33 cellular contexts compared by ENCODE assay signal in the genomic region with DNA sequence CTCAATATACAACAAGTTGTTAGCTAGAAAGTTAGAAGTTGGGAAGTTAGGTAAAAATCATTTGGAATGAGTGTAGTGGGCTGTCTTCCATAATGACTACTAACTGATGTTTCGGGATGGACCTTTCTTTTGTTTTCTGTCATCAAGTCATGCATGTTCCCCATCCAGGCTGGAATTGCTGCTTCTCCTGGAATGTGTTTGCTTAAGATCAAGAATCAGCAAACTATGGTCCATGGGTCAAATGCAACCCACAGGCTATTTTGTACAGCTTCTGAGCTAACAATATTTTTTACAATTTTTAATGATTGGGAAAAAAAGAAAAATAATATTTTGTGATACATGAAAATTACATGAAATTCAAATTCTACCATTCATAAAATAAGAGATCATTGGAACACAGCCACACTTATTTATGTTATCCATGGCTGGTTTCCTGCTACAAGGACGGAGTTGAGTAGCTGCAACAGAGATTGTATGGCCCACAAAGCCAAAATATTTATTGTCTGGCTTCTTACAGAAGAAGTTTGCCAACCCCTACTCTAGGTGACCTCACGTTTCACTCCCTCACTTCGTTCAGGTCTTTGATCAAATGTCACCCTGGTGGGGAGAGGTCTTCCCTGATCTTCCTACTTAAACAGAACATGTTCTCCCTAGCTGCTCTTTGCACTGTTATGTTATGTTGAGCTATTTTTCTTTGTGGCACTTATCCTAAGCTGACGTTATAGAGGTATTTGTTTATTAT.
"Had no signal": no experiment of that assay in that cellular context is flagged by ENCODE, and none has a peak within 500 bp of the region (broad histone marks: within the 10 kb centered on the region; RNA-seq: fewer than 3 reads in every experiment).

No MANE protein-coding gene starts in this region.

- H3K27me3 ChIP-seq: adrenal gland, ascending aorta, cardiac muscle cell had no signal

- H3K9me3 ChIP-seq: adrenal gland, ascending aorta had no signal

- H3K4me3 ChIP-seq: adrenal gland, ascending aorta, cardiac muscle cell had no signal

- DNase-seq: activated CD4-positive, alpha-beta memory T cell treated with anti-CD3 and anti-CD28 coated beads, Interleukin-2, amount 10 ng/mL, durations not matched to agents 7 days and 5 days; activated CD4-positive, alpha-beta T cell treated with anti-CD3 and anti-CD28 coated beads for 1 hour; activated CD4-positive, alpha-beta T cell treated with anti-CD3 and anti-CD28 coated beads for 36 hours; activated CD4-positive, alpha-beta T cell treated with anti-CD3 and anti-CD28 coated beads for 48 hours; activated CD4-positive, alpha-beta T cell treated with anti-CD3 and anti-CD28 coated beads, Interleukin-2, amount 10 ng/mL, durations not matched to agents 7 days and 5 days; activated CD4-positive, alpha-beta T cell treated with anti-CD3 and anti-CD28 coated beads, Interleukin-2, amount 50 U/mL, for 48 hours; activated CD4-positive, CD25-positive, alpha-beta regulatory T cell; activated CD8-positive, alpha-beta memory T cell treated with anti-CD3 and anti-CD28 coated beads for 24 hours; activated CD8-positive, alpha-beta memory T cell treated with anti-CD3 and anti-CD28 coated beads, Interleukin-2, amount 10 ng/mL, durations not matched to agents 7 days and 5 days; activated CD8-positive, alpha-beta memory T cell treated with anti-CD3 and anti-CD28 coated beads, Interleukin-2, amount 50 U/mL, for 48 hours; activated CD8-positive, alpha-beta T cell treated with anti-CD3 and anti-CD28 coated beads, Interleukin-2, amount 10 ng/mL, durations not matched to agents 7 days and 5 days; activated effector memory CD4-positive, alpha-beta T cell treated with Interleukin-2 at 50 U/mL for 16 hours; activated gamma-delta T cell; activated naive CD4-positive, alpha-beta T cell treated with anti-CD3 and anti-CD28 coated beads, Interleukin-2, amount 10 ng/mL, durations not matched to agents 7 days and 5 days; activated naive CD4-positive, alpha-beta T cell treated with Interleukin-2 at 50 U/mL for 16 hours; activated naive CD8-positive, alpha-beta T cell treated with anti-CD3 and anti-CD28 coated beads for 36 hours; activated T-cell treated with anti-CD3 and anti-CD28 coated beads, Interleukin-2, amount 50 U/mL, for 24 hours; activated T-cell treated with anti-CD3 and anti-CD28 coated beads, Interleukin-2, amount 50 U/mL, for 48 hours; adrenal gland; amygdala; anterior cingulate cortex; caudate nucleus; cerebellar nuclear complex; T-helper 1 cell; T-helper 2 cell; T-helper 9 cell had no signal

- FAIRE-seq: bronchial epithelial cell, TTC549 had no signal

- ATAC-seq: activated CD4-positive, alpha-beta T cell treated with anti-CD3 and anti-CD28 coated beads for 36 hours; activated CD4-positive, CD25-positive, alpha-beta regulatory T cell treated with anti-CD3 and anti-CD28 coated beads, Interleukin-2, amount 50 U/mL, for 24 hours; activated CD8-positive, alpha-beta memory T cell treated with anti-CD3 and anti-CD28 coated beads, Interleukin-2, amount 10 ng/mL, durations not matched to agents 7 days and 5 days; activated CD8-positive, alpha-beta T cell treated with anti-CD3 and anti-CD28 coated beads, Interleukin-2, amount 10 ng/mL, durations not matched to agents 7 days and 5 days; activated naive CD4-positive, alpha-beta T cell treated with anti-CD3 and anti-CD28 coated beads, Interleukin-2, amount 50 U/mL, for 72 hours had no signal

- H3K36me3 ChIP-seq: adrenal gland, ascending aorta, cardiac muscle cell had no signal

- H3K27ac ChIP-seq: adrenal gland, ascending aorta, cardiac muscle cell, VCaP had no signal

- H3K4me1 ChIP-seq: adrenal gland had no signal
